8 cellular contexts compared by ENCODE assay signal in the genomic region with DNA sequence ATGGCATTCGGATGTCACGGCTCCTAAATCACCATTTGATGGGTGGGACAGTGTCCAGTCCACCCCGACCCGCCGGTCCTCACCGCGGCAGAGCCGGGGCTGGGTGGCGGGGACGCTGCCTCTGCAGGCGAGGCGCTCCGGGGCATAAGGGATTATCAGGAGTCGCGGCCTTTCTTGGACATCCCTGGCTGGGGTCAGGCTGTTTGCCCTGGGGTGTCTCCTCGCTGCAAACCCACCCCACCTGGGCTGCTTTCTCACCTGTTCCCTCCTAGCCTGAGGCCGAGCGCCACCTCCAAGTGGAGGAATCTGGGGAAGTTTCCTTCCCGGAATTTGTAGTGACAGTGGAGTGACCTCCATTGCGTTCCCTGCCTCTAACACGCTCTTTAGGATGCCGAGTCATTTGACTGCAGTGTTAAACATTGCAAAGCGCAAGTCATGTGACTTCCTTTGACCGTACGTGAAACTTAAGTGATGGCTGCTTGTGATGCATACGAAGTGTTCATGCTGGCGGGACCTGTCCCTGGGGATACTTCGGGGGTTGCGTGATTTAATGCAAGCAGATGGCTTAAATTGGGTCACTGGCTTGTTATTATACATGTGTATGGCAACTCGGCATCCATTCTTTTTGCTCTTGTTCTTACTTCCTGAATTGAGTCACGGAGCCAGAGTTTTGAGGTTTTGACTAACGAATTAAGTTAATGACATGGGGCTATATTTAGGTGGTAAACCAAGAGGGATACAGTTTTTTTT. TPM values are rescaled to one million over a fixed set of nuclear protein-coding genes. Genes with fewer than 3 reads are reported as not detected.
DNase-seq lines count a peak whose midpoint lies in the region; ATAC-seq and TF ChIP-seq lines count a peak whose summit lies in the region.

No MANE protein-coding gene starts in this region.

- peak overlapping the region; percentile 87 for H3K4me2 ChIP-seq in OCI-LY1 (ENCODE audit: low read length)

- no peaks in the 10 kb centered on the region for H3F3A ChIP-seq in OCI-LY1 (ENCODE audit: insufficient read depth, low read length)

- no peaks in the 10 kb centered on the region for H3K27me3 Mint-ChIP-seq in Caco-2 (ENCODE audit: insufficient read depth, unreplicated experiment)
- H3K27me3 Mint-ChIP-seq in stimulated activated naive CD8-positive, alpha-beta T cell treated with anti-CD3 and anti-CD28 coated beads, Interleukin-15, Interleukin-2, amounts not matched to agents 100 ng/mL and 50 ng/mL, for 24 hours = no peaks in the 10 kb centered on the region

- peaks cover 27% of the 10 kb centered on the region for H3K36me3 Mint-ChIP-seq in Caco-2 (ENCODE audit: insufficient read depth, unreplicated experiment)
- peaks cover 30% of the 10 kb centered on the region for H3K36me3 Mint-ChIP-seq in stimulated activated naive CD8-positive, alpha-beta T cell treated with anti-CD3 and anti-CD28 coated beads, Interleukin-15, Interleukin-2, amounts not matched to agents 100 ng/mL and 50 ng/mL, for 24 hours (ENCODE audit: low read depth)

- no peaks in the 10 kb centered on the region for H3K79me2 ChIP-seq in OCI-LY1 (ENCODE audit: insufficient read depth, low read length)

- TF ChIP-seq EP300 in esophagus muscularis mucosa (IDR thresholded peaks at IDR 0.05) = no peak

- H3K4me1 Mint-ChIP-seq in Caco-2 (ENCODE audit: low read depth, unreplicated experiment) = peaks cover 26% of the 10 kb centered on the region
- H3K4me1 Mint-ChIP-seq in stimulated activated naive CD8-positive, alpha-beta T cell treated with anti-CD3 and anti-CD28 coated beads, Interleukin-15, Interleukin-2, amounts not matched to agents 100 ng/mL and 50 ng/mL, for 24 hours (ENCODE audit: low read depth) = peaks cover 23% of the 10 kb centered on the region

- peak overlapping the region; percentile 98 for H3K4me3 Mint-ChIP-seq in Caco-2 (ENCODE audit: unreplicated experiment)
- peak overlapping the region; percentile 94 for H3K4me3 Mint-ChIP-seq in stimulated activated naive CD8-positive, alpha-beta T cell treated with anti-CD3 and anti-CD28 coated beads, Interleukin-15, Interleukin-2, amounts not matched to agents 100 ng/mL and 50 ng/mL, for 24 hours

- H3K27me3 ChIP-seq in Caco-2 (replicated peaks; ENCODE audit: control insufficient read depth, insufficient read depth, low read length) (no peaks in the 10 kb centered on the region), OCI-LY1 (ENCODE audit: insufficient read depth, low read length) (no peaks in the 10 kb centered on the region; the same call in 1 of the 2 replicates), esophagus muscularis mucosa (no peaks in the 10 kb centered on the region), mucosa of stomach (ENCODE audit: control insufficient read depth, insufficient read depth, low read length) (no peaks in the 10 kb centered on the region)

- H3K9me3 ChIP-seq in Caco-2 (no peaks in the 10 kb centered on the region), OCI-LY1 (ENCODE audit: low read length) (no peaks in the 10 kb centered on the region), esophagus muscularis mucosa (no peaks in the 10 kb centered on the region), mucosa of stomach (ENCODE audit: control insufficient read depth, low read length) (no peaks in the 10 kb centered on the region)

- H3K4me1 ChIP-seq in Caco-2 = peaks cover 8% of the 10 kb centered on the region
- H3K4me1 ChIP-seq in OCI-LY1 (ENCODE audit: insufficient read depth, low read length, severe bottlenecking) = peaks cover 14% of the 10 kb centered on the region
- peaks cover 10 to 19% (median 15%) of the 10 kb centered on the region in 4 donors for H3K4me1 ChIP-seq in esophagus muscularis mucosa
- H3K4me1 ChIP-seq in mucosa of stomach (ENCODE audit: control insufficient read depth, insufficient read depth, low read length) = no peaks in the 10 kb centered on the region

- H3K4me3 ChIP-seq in Caco-2 (ENCODE audit: low read depth, low read length) (peak overlapping the region; percentile 98), OCI-LY1 (ENCODE audit: low read depth, low read length, poor library complexity, severe bottlenecking) (peak overlapping the region; percentile 62), esophagus muscularis mucosa (peak overlapping the region; percentile 79 to 96 (median 88)), mucosa of stomach (ENCODE audit: low read length) (peak overlapping the region; percentile 85)

- DNase-seq in Caco-2 = peak; percentile 73 to 76
- DNase-seq in HPDE6-E6E7 (ENCODE audit: extremely low spot score) = peak; percentile 70
- peak; percentile 40 for DNase-seq in activated T-cell treated with anti-CD3 and anti-CD28 coated beads for 48 hours (ENCODE audit: low read depth)
- no peak for DNase-seq in esophagus muscularis mucosa (ENCODE audit: extremely low spot score)

- no peaks in the 10 kb centered on the region for H3K9me2 ChIP-seq in OCI-LY1 (ENCODE audit: low read depth, low read length)

- no peak for TF ChIP-seq CTCF in Caco-2 (IDR thresholded peaks at IDR 0.05; ENCODE audit: insufficient read depth in 1 of 2, low read depth in 1 of 2, low read length in 1 of 2, severe bottlenecking in 1 of 2, unreplicated experiment in 1 of 2)
- TF ChIP-seq CTCF in OCI-LY1 (IDR thresholded peaks at IDR 0.05; ENCODE audit: low read length) = no peak
- no peak for TF ChIP-seq CTCF in esophagus muscularis mucosa (IDR thresholded peaks at IDR 0.05)

- intact Hi-C loops in Caco-2 (cut with micrococcal nuclease; ENCODE audit: unreplicated experiment) (loop anchor here (1.0 to 5.0 kb wide), 3 partner anchors 21 to 127 kb away; no protein-coding TSS in a partner anchor), esophagus muscularis mucosa (cut with DNase I) (loop anchor here (10.0 kb wide), 1 partner anchor 420 kb away; no protein-coding TSS in a partner anchor)

- WGBS in esophagus muscularis mucosa = 1% methylated on average over 17 of the region's 32 CpGs

- no peaks in the 10 kb centered on the region for H4K20me1 ChIP-seq in OCI-LY1 (ENCODE audit: insufficient read depth, low read length)

- H3K27ac Mint-ChIP-seq in Caco-2 (ENCODE audit: unreplicated experiment) = peak overlapping the region; percentile 98
- H3K27ac Mint-ChIP-seq in stimulated activated naive CD8-positive, alpha-beta T cell treated with anti-CD3 and anti-CD28 coated beads, Interleukin-15, Interleukin-2, amounts not matched to agents 100 ng/mL and 50 ng/mL, for 24 hours = peak overlapping the region; percentile 98

- peak overlapping the region; percentile 11; the same call in 1 of the 2 replicates for H2AFZ ChIP-seq in OCI-LY1 (ENCODE audit: low read length)

- H3K36me3 ChIP-seq in Caco-2 (ENCODE audit: control insufficient read depth, insufficient read depth, low read length) (no peaks in the 10 kb centered on the region), OCI-LY1 (ENCODE audit: insufficient read depth, low read length) (no peaks in the 10 kb centered on the region), esophagus muscularis mucosa (peaks cover 9 to 36% (median 26%) of the 10 kb centered on the region in 4 donors), mucosa of stomach (ENCODE audit: control insufficient read depth, insufficient read depth, low read length) (no peaks in the 10 kb centered on the region)

- POLR2A ChIA-PET in Caco-2 (lab: Charles Lee) = interaction anchor here (0.9 to 2.7 kb wide), 2 partner anchors 21 kb away, joined by 3 to 14 read pairs; no protein-coding TSS in a partner anchor

- H3K9ac ChIP-seq in OCI-LY1 (ENCODE audit: low read length) = peak overlapping the region; percentile 34; the same call in 1 of the 2 replicates
- H3K9ac ChIP-seq in mucosa of stomach (ENCODE audit: low read length) = peak overlapping the region; percentile 93

- CTCF ChIA-PET in Caco-2 (lab: Charles Lee) = interaction anchor here (0.6 kb wide), 1 partner anchor 15 kb away, joined by 3 read pairs; no protein-coding TSS in a partner anchor

- BruUV-seq in Caco-2 (replicated peaks; lab: Mats Ljungman, UMichigan) = TSS peak; percentile 47

- H3K27ac ChIP-seq in OCI-LY1 (ENCODE audit: low read depth, low read length, poor library complexity, severe bottlenecking) (no peak overlapping the region), esophagus muscularis mucosa (replicated peaks in 1 of 4) (peak overlapping the region; percentile 84 to 91 (median 88))

- TF ChIP-seq POLR2A in esophagus muscularis mucosa (IDR thresholded peaks at IDR 0.05; ENCODE audit: low read depth) = no peak

- ATAC-seq in GM19468 (IDR thresholded peaks at IDR 0.05; ENCODE audit: extremely low read depth, unreplicated experiment) = peak; percentile 89

- H3K9me3 Mint-ChIP-seq in Caco-2 (ENCODE audit: unreplicated experiment) = peaks cover 8% of the 10 kb centered on the region
- no peaks in the 10 kb centered on the region for H3K9me3 Mint-ChIP-seq in stimulated activated naive CD8-positive, alpha-beta T cell treated with anti-CD3 and anti-CD28 coated beads, Interleukin-15, Interleukin-2, amounts not matched to agents 100 ng/mL and 50 ng/mL, for 24 hours

RNA-seq across cellular contexts. Expression of a gene that starts 0.5 kb away (rescaled TPM):
- total RNA-seq in Caco-2 (2022) (67.4 and 72.3 TPM in 2 replicates), esophagus muscularis mucosa (10 to 100 TPM; 32.8 to 83.3 (median 51.9) TPM)
